Comparison of ENCODE assay signal across 15 cellular contexts in the genomic region with DNA sequence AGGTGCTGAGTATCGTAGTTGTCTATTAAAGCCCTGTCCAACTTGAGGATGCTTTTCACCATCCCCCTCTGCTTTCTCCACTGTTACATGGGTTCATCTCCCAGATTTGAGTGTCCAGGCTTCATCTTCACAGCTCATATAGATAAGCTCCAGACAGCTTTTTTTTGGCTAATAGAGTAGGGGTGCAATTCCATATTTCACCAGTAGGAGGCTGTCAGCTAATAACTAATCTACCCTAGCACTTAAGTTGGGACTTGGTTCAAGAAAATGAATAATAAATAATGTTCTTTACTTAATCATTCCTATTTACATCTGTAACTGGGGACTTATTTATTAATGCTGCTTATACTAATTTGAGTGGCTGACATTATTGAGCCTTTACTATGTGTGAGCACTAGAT.
DNase-seq lines count a peak whose midpoint lies in the region; ATAC-seq and TF ChIP-seq lines count a peak whose summit lies in the region.
"Had no signal": no experiment of that assay in that cellular context is flagged by ENCODE, and none has a peak within 500 bp of the region (broad histone marks: within the 10 kb centered on the region; RNA-seq: fewer than 3 reads in every experiment).

No MANE protein-coding gene starts in this region.

- TF ChIP-seq RAD21 in SK-N-SH (IDR thresholded peaks at IDR 0.05; ENCODE audit: low read length), result no peak

- H3K27me3 ChIP-seq in SK-N-SH (ENCODE audit: insufficient read depth) (no peaks in the 10 kb centered on the region), fibroblast of lung (ENCODE audit: control insufficient read depth, insufficient read depth, low read length) (no peaks in the 10 kb centered on the region), thoracic aorta (replicated peaks; ENCODE audit: insufficient read depth) (no peaks in the 10 kb centered on the region), thyroid gland (peaks cover 4% of the 10 kb centered on the region)

- H3K27ac ChIP-seq in SK-N-SH (ENCODE audit: low read depth in 2 of 2, low read length in 1 of 2) (no peak overlapping the region), fibroblast of lung (ENCODE audit: insufficient read depth, low read length) (no peak overlapping the region), thoracic aorta (no peak overlapping the region), thyroid gland (no peak overlapping the region)

- no peak for TF ChIP-seq POLR2A in NB4 (IDR thresholded peaks at IDR 0.05; ENCODE audit: extremely low read depth, insufficient read length)
- no peak for TF ChIP-seq POLR2A in thyroid gland (IDR thresholded peaks at IDR 0.05)

- H3F3A ChIP-seq in SK-N-SH (replicated peaks; ENCODE audit: insufficient read depth), result no peaks in the 10 kb centered on the region

- H3K4me3 ChIP-seq in SK-N-SH (ENCODE audit: low read depth in 2 of 2, low read length in 1 of 2), result no peak overlapping the region
- no peak overlapping the region for H3K4me3 ChIP-seq in NB4 (ENCODE audit: low read depth, low read length)
- no peak overlapping the region for H3K4me3 ChIP-seq in fibroblast of lung (replicated peaks in 1 of 4; ENCODE audit: control extremely low read depth in 1 of 4, insufficient read depth in 1 of 4, low read depth in 3 of 4, low read length in 4 of 4)
- H3K4me3 ChIP-seq in thoracic aorta, result no peak overlapping the region
- H3K4me3 ChIP-seq in thyroid gland (replicated peaks in 1 of 3), result no peak overlapping the region

- H3K4me1 ChIP-seq in SK-N-SH (ENCODE audit: control insufficient read depth in 1 of 2, insufficient read depth in 2 of 2, low read depth in 1 of 2, low read length in 1 of 2) (peaks cover 0 to 7% of the 10 kb centered on the region in 2 experiments; a peak in 2 of 4 replicates), fibroblast of lung (ENCODE audit: control insufficient read depth, extremely low read depth, insufficient read depth, low read length) (no peaks in the 10 kb centered on the region), thoracic aorta (ENCODE audit: control insufficient read depth in 1 of 2, low read depth in 2 of 2) (no peaks in the 10 kb centered on the region), thyroid gland (no peaks in the 10 kb centered on the region)

- TF ChIP-seq CTCF in SK-N-SH (IDR thresholded peaks at IDR 0.05) (peak; percentile 26), NB4 (IDR thresholded peaks at IDR 0.05; ENCODE audit: low read depth, low read length) (peak; percentile 26), fibroblast of lung (conservative IDR thresholded peaks at IDR 0.05 in 1 of 2, IDR thresholded peaks at IDR 0.05 in 1 of 2; ENCODE audit: low read depth in 1 of 2, low read length in 2 of 2) (peak; percentile 22 to 43), thoracic aorta (IDR thresholded peaks at IDR 0.05) (peak; percentile 26), thyroid gland (IDR thresholded peaks at IDR 0.05) (no peak)

- no peak for ATAC-seq in SK-N-SH treated with all-trans-retinoic acid at 6 μM for 48 hours
- no peak for ATAC-seq in thoracic aorta (ENCODE audit: insufficient number of reproducible peaks, low FRiP score, low read depth)
- ATAC-seq in GM18868 (IDR thresholded peaks at IDR 0.05; ENCODE audit: unreplicated experiment), result no peak

- no peaks in the 10 kb centered on the region for H3K9me3 ChIP-seq in SK-N-SH
- H3K9me3 ChIP-seq in fibroblast of lung (ENCODE audit: control insufficient read depth, insufficient read depth, low read depth, low read length), result no peaks in the 10 kb centered on the region
- peaks cover 11% of the 10 kb centered on the region for H3K9me3 ChIP-seq in thoracic aorta
- no peaks in the 10 kb centered on the region for H3K9me3 ChIP-seq in thyroid gland

- H3K9me2 ChIP-seq in SK-N-SH, result no peaks in the 10 kb centered on the region

- TF ChIP-seq EP300 in SK-N-SH (IDR thresholded peaks at IDR 0.05; ENCODE audit: borderline replicate concordance in 1 of 2, low read depth in 1 of 2, low read length in 1 of 2), result no peak

- H3K36me3 ChIP-seq in SK-N-SH (replicated peaks in 1 of 2; ENCODE audit: control insufficient read depth in 1 of 2, insufficient read depth in 2 of 2, low read length in 1 of 2) (no peaks in the 10 kb centered on the region), fibroblast of lung (ENCODE audit: control insufficient read depth, insufficient read depth, low read length) (no peaks in the 10 kb centered on the region), thoracic aorta (no peaks in the 10 kb centered on the region), thyroid gland (no peaks in the 10 kb centered on the region)

- no peak for DNase-seq in SK-N-SH
- DNase-seq in NB4 (ENCODE audit: low read depth), result no peak
- no peak for DNase-seq in fibroblast of lung (ENCODE audit: low read depth in 2 of 2)
- no peak for DNase-seq in thoracic aorta (ENCODE audit: low spot score)
- no peak for DNase-seq in activated gamma-delta T cell treated with Interleukin-2 at 50 U/mL for 16 hours
- no peak for DNase-seq in thyroid gland
- DNase-seq: activated CD4-positive, alpha-beta T cell treated with anti-CD3 and anti-CD28 coated beads, Interleukin-2, amount 50 U/mL, for 4 hours; activated effector memory CD4-positive, alpha-beta T cell treated with anti-CD3 and anti-CD28 coated beads, Interleukin-2, amount 50 U/mL, for 16 hours; central memory CD4-positive, alpha-beta T cell; NCI-H1694; NCI-H774; stimulated activated CD4-positive, alpha-beta T cell treated with anti-CD3 and anti-CD28 coated beads, Interleukin-12 subunit alpha, Interleukin-12 subunit beta, amount 100 ng/mL, for 4 hours; T-helper 9 cell had no signal

- H2AFZ ChIP-seq in SK-N-SH (ENCODE audit: low read depth), result no peak overlapping the region
- no peak overlapping the region for H2AFZ ChIP-seq in fibroblast of lung (ENCODE audit: low read length)

- intact Hi-C loops in thyroid gland (cut with DNase I), result no loop called here

- CTCF ChIA-PET in SK-N-SH (lab: Yijun Ruan, JAX), result interaction anchor here (0.8 to 1.5 kb wide), 3 partner anchors 11 to 123 kb away, joined by 3 to 6 read pairs (median 4); no protein-coding TSS in a partner anchor

- 63% methylated on average over 1 of the region's 1 CpG for WGBS in SK-N-SH (ENCODE audit: low lambda C conversion rate)
- 100% methylated on average over 1 of the region's 1 CpG for WGBS in thyroid gland, 2 donors

- no peak overlapping the region for H3K4me2 ChIP-seq in SK-N-SH
- no peak overlapping the region for H3K4me2 ChIP-seq in fibroblast of lung (ENCODE audit: extremely low read depth, insufficient read depth, low read length)

- H3K9ac ChIP-seq in SK-N-SH (no peak overlapping the region), fibroblast of lung (ENCODE audit: insufficient read depth, low read length) (no peak overlapping the region)

- POLR2A ChIA-PET in SK-N-SH (lab: Yijun Ruan, JAX), result no interaction called here

- H3K79me2 ChIP-seq in SK-N-SH (ENCODE audit: insufficient read depth) (no peaks in the 10 kb centered on the region), fibroblast of lung (ENCODE audit: control insufficient read depth, insufficient read depth, low read length) (no peaks in the 10 kb centered on the region)

- no peaks in the 10 kb centered on the region for H4K20me1 ChIP-seq in SK-N-SH (ENCODE audit: insufficient read depth)
- no peaks in the 10 kb centered on the region for H4K20me1 ChIP-seq in fibroblast of lung (ENCODE audit: control insufficient read depth, extremely low read depth, insufficient read depth, low read length)

TF ChIP-seq in SK-N-SH, 30 proteins besides CTCF, POLR2A, EP300 and RAD21:
- TF ChIP-seq POLR2AphosphoS5 (IDR thresholded peaks at IDR 0.05; ENCODE audit: low read depth, low read length), result no peak
- no peak for TF ChIP-seq GATA2 (CRISPR knock-in tag; IDR thresholded peaks at IDR 0.05)

TF ChIP-seq in SK-N-SH treated with all-trans-retinoic acid at 6 μM for 48 hours, 23 proteins besides CTCF, POLR2A, EP300 and RAD21 (continues in another document):
- no peak for TF ChIP-seq ZC3H10 (CRISPR knock-in tag; IDR thresholded peaks at IDR 0.05)
- TF ChIP-seq, protein P1, sequence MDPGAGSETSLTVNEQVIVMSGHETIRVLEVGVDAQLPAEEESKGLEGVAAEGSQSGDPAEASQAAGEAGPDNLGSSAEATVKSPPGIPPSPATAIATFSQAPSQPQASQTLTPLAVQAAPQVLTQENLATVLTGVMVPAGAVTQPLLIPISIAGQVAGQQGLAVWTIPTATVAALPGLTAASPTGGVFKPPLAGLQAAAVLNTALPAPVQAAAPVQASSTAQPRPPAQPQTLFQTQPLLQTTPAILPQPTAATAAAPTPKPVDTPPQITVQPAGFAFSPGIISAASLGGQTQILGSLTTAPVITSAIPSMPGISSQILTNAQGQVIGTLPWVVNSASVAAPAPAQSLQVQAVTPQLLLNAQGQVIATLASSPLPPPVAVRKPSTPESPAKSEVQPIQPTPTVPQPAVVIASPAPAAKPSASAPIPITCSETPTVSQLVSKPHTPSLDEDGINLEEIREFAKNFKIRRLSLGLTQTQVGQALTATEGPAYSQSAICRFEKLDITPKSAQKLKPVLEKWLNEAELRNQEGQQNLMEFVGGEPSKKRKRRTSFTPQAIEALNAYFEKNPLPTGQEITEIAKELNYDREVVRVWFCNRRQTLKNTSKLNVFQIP (CRISPR knock-in tag; IDR thresholded peaks at IDR 0.05; ENCODE audit: borderline replicate concordance, low read depth), result no peak
- no peak for TF ChIP-seq ISL1 (CRISPR knock-in tag; IDR thresholded peaks at IDR 0.05)
- TF ChIP-seq PPARA (CRISPR knock-in tag; IDR thresholded peaks at IDR 0.05; ENCODE audit: borderline replicate concordance), result no peak
- no peak for TF ChIP-seq OSR1 (CRISPR knock-in tag; IDR thresholded peaks at IDR 0.05)
- TF ChIP-seq ESRRG (CRISPR knock-in tag; IDR thresholded peaks at IDR 0.05), result no peak
- TF ChIP-seq ARNTL (CRISPR knock-in tag; IDR thresholded peaks at IDR 0.05; ENCODE audit: borderline replicate concordance, low read depth), result no peak
- no peak for TF ChIP-seq ZNF8 (CRISPR knock-in tag; IDR thresholded peaks at IDR 0.05)
- no peak for TF ChIP-seq RARB (CRISPR knock-in tag; IDR thresholded peaks at IDR 0.05)
- no peak for TF ChIP-seq TCF4 (CRISPR knock-in tag; IDR thresholded peaks at IDR 0.05; ENCODE audit: borderline replicate concordance)
- TF ChIP-seq ZNF565 (CRISPR knock-in tag; conservative IDR thresholded peaks at IDR 0.05; ENCODE audit: low read depth), result no peak

Comparison
In these comparisons a context has a peak if more than half of its experiments do, and no peak if none do; other contexts are left out.
1. CTCF ChIP-seq: peak in SK-N-SH (single experiment), NB4 (single experiment), fibroblast of lung (2 of 2) and thoracic aorta (single experiment); none in thyroid gland (0 of 6).